In the genomic region with DNA sequence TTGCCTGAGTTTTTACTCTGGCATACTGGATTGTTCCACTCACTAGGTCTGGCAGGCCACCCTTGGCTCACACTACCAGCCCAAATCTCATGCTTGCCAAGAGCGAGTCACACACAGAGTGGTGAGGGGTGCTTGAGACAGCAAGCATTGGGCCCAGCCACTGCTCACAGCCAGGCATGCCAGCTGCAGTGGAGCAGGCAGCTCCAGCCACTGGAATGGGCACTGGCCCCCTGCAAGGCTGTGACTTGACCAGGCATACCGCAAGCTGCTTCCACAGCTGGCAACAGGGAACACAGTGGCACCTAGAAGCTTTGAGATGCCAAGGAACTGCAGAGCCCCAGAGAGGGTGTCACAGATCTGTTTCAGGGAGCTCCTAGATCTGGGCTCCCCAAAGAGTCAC, we compare ENCODE assay signal across 23 cellular contexts.
DNase-seq lines count a peak whose midpoint lies in the region; ATAC-seq, FAIRE-seq and TF ChIP-seq lines count a peak whose summit lies in the region.
"Had no signal": no experiment of that assay in that cellular context is flagged by ENCODE, and none has a peak within 500 bp of the region (broad histone marks: within the 10 kb centered on the region; RNA-seq: fewer than 3 reads in every experiment).

No MANE protein-coding gene starts in this region.

- H3K4me2 ChIP-seq in H1 (ENCODE audit: insufficient read depth in 1 of 2, low read depth in 2 of 2, low read length in 2 of 2) (no peak overlapping the region), mesenchymal stem cell (ENCODE audit: low read length, poor library complexity, severe bottlenecking) (no peak overlapping the region)
- H3K4me2 ChIP-seq: PC-9 had no signal

- H3K4me3 ChIP-seq in breast epithelium: no peak overlapping the region
- H3K4me3 ChIP-seq in H1 (ENCODE audit: extremely low read depth in 1 of 4, insufficient read depth in 2 of 4, low read depth in 3 of 4, low read length in 4 of 4): no peak overlapping the region
- no peak overlapping the region for H3K4me3 ChIP-seq in mesenchymal stem cell (ENCODE audit: insufficient read depth in 1 of 2, low read depth in 1 of 2, low read length in 2 of 2)
- H3K4me3 ChIP-seq: PC-9 had no signal

- DNase-seq in MCF 10A (ENCODE audit: unreplicated experiment) (peak; percentile 18), breast epithelium (ENCODE audit: low spot score in 2 of 2) (no peak), H1 (ENCODE audit: low read depth in 1 of 2, low spot score in 2 of 2) (no peak), mesenchymal stem cell (no peak), T1000 (lab: John Stamatoyannopoulos, UW) (no peak), HPDE6-E6E7 (ENCODE audit: extremely low spot score) (no peak)
- no peak for DNase-seq in activated CD4-positive, alpha-beta T cell treated with anti-CD3 and anti-CD28 coated beads for 36 hours
- DNase-seq: Caco-2; CD4-positive, alpha-beta T cell; DMS153; GF-D8; HCEC 1CT; IMR-90; NCI-H1092 treated with DMSO at 0.1 percent for 48 hours; NCI-H146; NCI-H2081 treated with DMSO at 0.1 percent for 48 hours; NCI-H510A treated with DMSO at 0.1 percent for 48 hours; NCI-H774; PC-9 had no signal

- H2BK15ac ChIP-seq in H1 (ENCODE audit: low read length) (no peak overlapping the region), mesenchymal stem cell (ENCODE audit: low read depth, poor library complexity, severe bottlenecking) (no peak overlapping the region)

- ATAC-seq in activated CD4-positive, alpha-beta T cell treated with anti-CD3 and anti-CD28 coated beads for 36 hours: no peak

- no peak overlapping the region for H3K27ac Mint-ChIP-seq in MCF 10A (ENCODE audit: low read depth, unreplicated experiment)
- H3K27ac Mint-ChIP-seq in activated CD4-positive, alpha-beta T cell treated with anti-CD3 and anti-CD28 coated beads for 36 hours: no peak overlapping the region
- H3K27ac Mint-ChIP-seq: CD4-positive, alpha-beta T cell had no signal

- no peak overlapping the region for H3K14ac ChIP-seq in H1 (ENCODE audit: insufficient read length)
- H3K14ac ChIP-seq in mesenchymal stem cell (ENCODE audit: low read length in 2 of 2): peak overlapping the region in 1 of 2 experiments; percentile 18

- H2BK5ac ChIP-seq in H1 (ENCODE audit: low read depth, low read length) (no peak overlapping the region), mesenchymal stem cell (ENCODE audit: low read depth, low read length, poor library complexity, severe bottlenecking) (no peak overlapping the region)

- H3K79me2 ChIP-seq in H1 (ENCODE audit: control insufficient read depth in 1 of 2, insufficient read depth in 2 of 2, low read length in 2 of 2): no peaks in the 10 kb centered on the region

- H3K9me3 ChIP-seq in breast epithelium (no peaks in the 10 kb centered on the region), H1 (ENCODE audit: insufficient read depth in 2 of 2, low read depth in 1 of 2, low read length in 1 of 2) (no peaks in the 10 kb centered on the region; a peak in 1 of 4 replicates), mesenchymal stem cell (ENCODE audit: control insufficient read depth, low read length) (no peaks in the 10 kb centered on the region)
- H3K9me3 ChIP-seq: Caco-2 had no signal

- H4K5ac ChIP-seq in H1 (ENCODE audit: insufficient read length, low read depth, low read length): no peak overlapping the region

- TF ChIP-seq POLR2A in breast epithelium (IDR thresholded peaks at IDR 0.05) (no peak), H1 (IDR thresholded peaks at IDR 0.05; ENCODE audit: control extremely low read depth in 1 of 2, low read depth in 2 of 2, low read length in 2 of 2) (no peak)

- CTCF ChIA-PET in MCF 10A (lab: Yijun Ruan, JAX) (interaction anchor here (0.7 kb wide), 2 partner anchors 13 to 301 kb away, joined by 3 read pairs; no protein-coding TSS in a partner anchor), H1 (lab: Charles Lee; ENCODE audit: partially characterized antibody) (interaction anchor here (0.6 to 1.5 kb wide), 3 partner anchors 9 to 444 kb away, joined by 3 to 4 read pairs (median 4); no protein-coding TSS in a partner anchor)
- CTCF ChIA-PET in activated CD4-positive, alpha-beta T cell treated with anti-CD3 and anti-CD28 coated beads for 36 hours (lab: Charles Lee): no interaction called here

- H3K9ac ChIP-seq in H1 (replicated peaks in 1 of 4; ENCODE audit: extremely low read depth in 1 of 4, low read depth in 3 of 4, low read length in 3 of 4) (no peak overlapping the region), mesenchymal stem cell (ENCODE audit: low read length) (no peak overlapping the region)

- peaks cover 7% of the 10 kb centered on the region for H3K9me3 Mint-ChIP-seq in MCF 10A (ENCODE audit: unreplicated experiment)
- peaks cover 9% of the 10 kb centered on the region for H3K9me3 Mint-ChIP-seq in activated CD4-positive, alpha-beta T cell treated with anti-CD3 and anti-CD28 coated beads for 36 hours (ENCODE audit: low read depth)

- WGBS in H1 (ENCODE audit: extremely low coverage in 1 of 2, insufficient coverage in 1 of 2, insufficient read length in 1 of 2, insufficient replicate concordance in 2 of 2, low coverage in 1 of 2, low lambda C conversion rate in 2 of 2, missing lambda C conversion rate in 1 of 2), 2 experiments: 90% methylated on average over 2 of the region's 2 CpGs; no CpG with 5 or more reads in 1 of the 2 experiments
- WGBS in mesenchymal stem cell: 94% methylated on average over 2 of the region's 2 CpGs

- no peak for FAIRE-seq in H1 (lab: Jason Lieb, UNC)
- FAIRE-seq: A204.1, HTR-8/SVneo had no signal

- H3K4me1 Mint-ChIP-seq in MCF 10A (ENCODE audit: insufficient read depth, unreplicated experiment): no peaks in the 10 kb centered on the region
- no peaks in the 10 kb centered on the region for H3K4me1 Mint-ChIP-seq in activated CD4-positive, alpha-beta T cell treated with anti-CD3 and anti-CD28 coated beads for 36 hours

- H2AK5ac ChIP-seq in H1 (ENCODE audit: low read depth, low read length): no peak overlapping the region
- H2AK5ac ChIP-seq in mesenchymal stem cell (ENCODE audit: low read length, severe bottlenecking): no peak overlapping the region

- H2BK120ac ChIP-seq in H1 (replicated peaks; ENCODE audit: low read depth, low read length) (no peak overlapping the region), mesenchymal stem cell (ENCODE audit: low read depth, low read length) (no peak overlapping the region)

- no peaks in the 10 kb centered on the region for H3K27me3 ChIP-seq in breast epithelium
- H3K27me3 ChIP-seq in H1 (replicated peaks in 1 of 4; ENCODE audit: control insufficient read depth in 3 of 4, extremely low read depth in 1 of 4, insufficient read depth in 3 of 4, low read length in 3 of 4): no peaks in the 10 kb centered on the region
- no peaks in the 10 kb centered on the region for H3K27me3 ChIP-seq in mesenchymal stem cell (ENCODE audit: control insufficient read depth in 1 of 2, insufficient read depth in 1 of 2, low read length in 2 of 2)

- H3K79me1 ChIP-seq in H1 (ENCODE audit: low read depth, low read length): no peaks in the 10 kb centered on the region
- H3K79me1 ChIP-seq in mesenchymal stem cell (replicated peaks; ENCODE audit: low read length, poor library complexity, severe bottlenecking): no peaks in the 10 kb centered on the region

- no peaks in the 10 kb centered on the region for H3K23me2 ChIP-seq in H1 (ENCODE audit: low read depth, low read length)

- no peak overlapping the region for H3K23ac ChIP-seq in H1 (ENCODE audit: insufficient read length)
- peak overlapping the region in 1 of 2 experiments; percentile 9 for H3K23ac ChIP-seq in mesenchymal stem cell (ENCODE audit: low read length in 2 of 2)

- H2AFZ ChIP-seq in H1 (ENCODE audit: low read length): no peak overlapping the region
- H2AFZ ChIP-seq in mesenchymal stem cell (ENCODE audit: low read depth, low read length): no peak overlapping the region
- H2AFZ ChIP-seq: PC-9 had no signal

- POLR2A ChIA-PET in MCF 10A (lab: Yijun Ruan, JAX) (no interaction called here), H1 (lab: Charles Lee; ENCODE audit: partially characterized antibody) (no interaction called here)
- POLR2A ChIA-PET in activated CD4-positive, alpha-beta T cell treated with anti-CD3 and anti-CD28 coated beads for 36 hours (lab: Charles Lee): no interaction called here

- no TSS peak for BruUV-seq in MCF 10A (replicated peaks; lab: Mats Ljungman, UMichigan)

- H3K4ac ChIP-seq in H1 (replicated peaks; ENCODE audit: insufficient read length, low read depth, low read length) (no peak overlapping the region), mesenchymal stem cell (ENCODE audit: low read depth in 1 of 2, low read length in 2 of 2) (no peak overlapping the region)

- H3K27ac ChIP-seq in breast epithelium: no peak overlapping the region
- no peak overlapping the region for H3K27ac ChIP-seq in H1 (ENCODE audit: low read depth, low read length)
- H3K27ac ChIP-seq in mesenchymal stem cell (ENCODE audit: low read length, poor library complexity, severe bottlenecking): no peak overlapping the region
- H3K27ac ChIP-seq: HL-60, PC-9, RWPE1 had no signal

- peak overlapping the region; percentile 35; the same call in 1 of the 2 replicates for H4K8ac ChIP-seq in H1 (ENCODE audit: extremely low read depth, insufficient read depth, low read length)
- no peak overlapping the region for H4K8ac ChIP-seq in mesenchymal stem cell (ENCODE audit: low read length)

- H3K4me1 ChIP-seq in breast epithelium (no peaks in the 10 kb centered on the region), H1 (replicated peaks in 1 of 4; ENCODE audit: control insufficient read depth in 3 of 4, insufficient read depth in 4 of 4, low read length in 3 of 4) (no peaks in the 10 kb centered on the region), mesenchymal stem cell (ENCODE audit: control insufficient read depth, insufficient read depth, low read depth, low read length) (peaks cover 2% of the 10 kb centered on the region)
- H3K4me1 ChIP-seq: Caco-2 had no signal

- no peak overlapping the region for H3K18ac ChIP-seq in H1 (ENCODE audit: extremely low read depth, low read length)
- H3K18ac ChIP-seq in mesenchymal stem cell (ENCODE audit: low read depth in 1 of 2, low read length in 2 of 2): peak overlapping the region in 1 of 2 experiments; percentile 37

- H3K4me3 Mint-ChIP-seq in MCF 10A (ENCODE audit: unreplicated experiment): no peak overlapping the region
- no peak overlapping the region for H3K4me3 Mint-ChIP-seq in activated CD4-positive, alpha-beta T cell treated with anti-CD3 and anti-CD28 coated beads for 36 hours
- H3K4me3 Mint-ChIP-seq: CD4-positive, alpha-beta T cell had no signal

- no peak for TF ChIP-seq RAD21 in H1 (IDR thresholded peaks at IDR 0.05 in 1 of 2, conservative IDR thresholded peaks at IDR 0.05 in 1 of 2; ENCODE audit: low read depth in 2 of 2, low read length in 2 of 2)

- H3K36me3 ChIP-seq in breast epithelium (no peaks in the 10 kb centered on the region), H1 (ENCODE audit: control insufficient read depth in 2 of 4, insufficient read depth in 4 of 4, low read length in 3 of 4) (no peaks in the 10 kb centered on the region), mesenchymal stem cell (ENCODE audit: control insufficient read depth in 1 of 2, insufficient read depth in 2 of 2, low read depth in 1 of 2, low read length in 2 of 2) (no peaks in the 10 kb centered on the region)

- H3K27me3 Mint-ChIP-seq in MCF 10A (ENCODE audit: insufficient read depth, unreplicated experiment): no peaks in the 10 kb centered on the region
- no peaks in the 10 kb centered on the region for H3K27me3 Mint-ChIP-seq in activated CD4-positive, alpha-beta T cell treated with anti-CD3 and anti-CD28 coated beads for 36 hours
- H3K27me3 Mint-ChIP-seq: CD4-positive, alpha-beta T cell had no signal

- no peaks in the 10 kb centered on the region for H4K20me1 ChIP-seq in H1 (replicated peaks in 1 of 2; ENCODE audit: control insufficient read depth in 1 of 2, insufficient read depth in 2 of 2, low read length in 2 of 2)

- intact Hi-C loops in MCF 10A (cut with micrococcal nuclease): no loop called here
- intact Hi-C loops in breast epithelium (cut with DNase I; ENCODE audit: low total_unique reads): no loop called here
- intact Hi-C loops in activated CD4-positive, alpha-beta T cell treated with anti-CD3 and anti-CD28 coated beads for 36 hours (cut with DNase I, micrococcal nuclease): no loop called here

- H3K36me3 Mint-ChIP-seq in MCF 10A (ENCODE audit: insufficient read depth, unreplicated experiment): no peaks in the 10 kb centered on the region
- no peaks in the 10 kb centered on the region for H3K36me3 Mint-ChIP-seq in activated CD4-positive, alpha-beta T cell treated with anti-CD3 and anti-CD28 coated beads for 36 hours (ENCODE audit: low read depth)

- no peak for TF ChIP-seq EP300 in H1 (IDR thresholded peaks at IDR 0.05; ENCODE audit: borderline replicate concordance in 1 of 2, low read depth in 2 of 2, low read length in 2 of 2)

- TF ChIP-seq CTCF in MCF 10A (IDR thresholded peaks at IDR 0.05; ENCODE audit: unreplicated experiment) (no peak), breast epithelium (IDR thresholded peaks at IDR 0.05) (no peak), H1 (IDR thresholded peaks at IDR 0.05; ENCODE audit: control extremely low read depth in 1 of 3, insufficient read depth in 1 of 3, low read depth in 1 of 3, low read length in 3 of 3) (no peak)

- no peak overlapping the region for H3K56ac ChIP-seq in H1 (replicated peaks; ENCODE audit: insufficient read length, low read depth, low read length)

- H4K91ac ChIP-seq in H1 (replicated peaks; ENCODE audit: insufficient read length, low read length): no peak overlapping the region
- peak overlapping the region; percentile 57 for H4K91ac ChIP-seq in mesenchymal stem cell (ENCODE audit: low read length)

- no peak overlapping the region for H2BK12ac ChIP-seq in H1 (ENCODE audit: low read depth, low read length)
- H2BK12ac ChIP-seq in mesenchymal stem cell (ENCODE audit: low read length in 2 of 2): no peak overlapping the region

- H2BK20ac ChIP-seq in H1 (ENCODE audit: low read length): no peak overlapping the region
